12 cellular contexts compared by ENCODE assay signal in genomic region chr13:96141032-96141431, GRCh38. TPM values are rescaled to one million over a fixed set of nuclear protein-coding genes. Genes with fewer than 3 reads are reported as not detected.
A peak's percentile ranks its signal among the peaks of the same experiment; 100 is the strongest.
DNase-seq lines count a peak whose midpoint lies in the region; ATAC-seq lines count a peak whose summit lies in the region.
"Had no signal": no experiment of that assay in that cellular context is flagged by ENCODE, and none has a peak within 500 bp of the region (broad histone marks: within the 10 kb centered on the region; RNA-seq: fewer than 3 reads in every experiment).

No MANE protein-coding gene starts in this region.

- CTCF ChIA-PET in T-cell (lab: Charles Lee), result no interaction called here

- no peaks in the 10 kb centered on the region for H3K36me3 ChIP-seq in NT2/D1 (ENCODE audit: insufficient read depth, insufficient read length, low read length)
- H3K36me3 ChIP-seq: BLaER1 treated with 17β-estradiol and CSF1 and Interleukin-3, amounts not matched to agents 10 nM and 100 nM had no signal

- H3K27me3 Mint-ChIP-seq in T-cell, result no peaks in the 10 kb centered on the region
- H3K27me3 Mint-ChIP-seq: activated CD4-positive, alpha-beta T cell treated with anti-CD3 and anti-CD28 coated beads, Interleukin-2, amount 10 ng/mL, durations not matched to agents 24 days and 14 days had no signal

- no peak overlapping the region for H3K27ac Mint-ChIP-seq in T-cell
- H3K27ac Mint-ChIP-seq: activated CD4-positive, alpha-beta T cell treated with anti-CD3 and anti-CD28 coated beads, Interleukin-2, amount 10 ng/mL, durations not matched to agents 24 days and 14 days had no signal

- DNase-seq in NCI-H82 (lab: John Stamatoyannopoulos, UW), result peak; percentile 44
- no peak for DNase-seq in NCI-H82 treated with DMSO at 0.1 percent for 48 hours (lab: John Stamatoyannopoulos, UW; ENCODE audit: unreplicated experiment)
- peak; percentile 28 for DNase-seq in NT2/D1 (ENCODE audit: low read depth, low spot score)
- peak; percentile 8 for DNase-seq in epithelial cell of prostate (ENCODE audit: low read depth, low spot score)
- peak; percentile 12 for DNase-seq in skeletal muscle cell (ENCODE audit: low read depth)
- DNase-seq in AG20443 (ENCODE audit: low spot score), result no peak
- no peak for DNase-seq in T-cell
- no peak for DNase-seq in T1000 (lab: John Stamatoyannopoulos, UW)
- DNase-seq: activated CD4-positive, alpha-beta T cell treated with anti-CD3 and anti-CD28 coated beads, Interleukin-2, amount 10 ng/mL, durations not matched to agents 24 days and 14 days; NCI-H345; stimulated activated CD4-positive, alpha-beta T cell treated with anti-CD3 and anti-CD28 coated beads, Interleukin-2, amount 100 ng/mL, for 48 hours had no signal

- H3K4me3 Mint-ChIP-seq in T-cell, result no peak overlapping the region
- H3K4me3 Mint-ChIP-seq: activated CD4-positive, alpha-beta T cell treated with anti-CD3 and anti-CD28 coated beads, Interleukin-2, amount 10 ng/mL, durations not matched to agents 24 days and 14 days had no signal

- H3K27ac ChIP-seq in epithelial cell of prostate, result no peak overlapping the region
- H3K27ac ChIP-seq: BLaER1 treated with 17β-estradiol and CSF1 and Interleukin-3, amounts not matched to agents 10 nM and 100 nM had no signal

- POLR2A ChIA-PET in T-cell (lab: Charles Lee), result no interaction called here

- ATAC-seq in T-cell (replicated peaks in 1 of 4), result no peak

- no peak overlapping the region for H3K9ac ChIP-seq in NT2/D1 (ENCODE audit: insufficient read length, low read depth)
- H3K9ac ChIP-seq: BLaER1 treated with 17β-estradiol and CSF1 and Interleukin-3, amounts not matched to agents 10 nM and 100 nM had no signal

- no peaks in the 10 kb centered on the region for H3K4me1 ChIP-seq in NT2/D1 (ENCODE audit: insufficient read depth, insufficient read length)
- H3K4me1 ChIP-seq: BLaER1 treated with 17β-estradiol and CSF1 and Interleukin-3, amounts not matched to agents 10 nM and 100 nM had no signal

- no peaks in the 10 kb centered on the region for H3K4me1 Mint-ChIP-seq in T-cell
- H3K4me1 Mint-ChIP-seq: activated CD4-positive, alpha-beta T cell treated with anti-CD3 and anti-CD28 coated beads, Interleukin-2, amount 10 ng/mL, durations not matched to agents 24 days and 14 days had no signal

- H3K9me3 Mint-ChIP-seq in T-cell, result peaks cover 0 to 8% (median 6%) of the 10 kb centered on the region in 3 donors
- H3K9me3 Mint-ChIP-seq: activated CD4-positive, alpha-beta T cell treated with anti-CD3 and anti-CD28 coated beads, Interleukin-2, amount 10 ng/mL, durations not matched to agents 24 days and 14 days had no signal

- no peaks in the 10 kb centered on the region for H3K9me3 ChIP-seq in NT2/D1 (ENCODE audit: insufficient read depth, low read length)
- H3K9me3 ChIP-seq: BLaER1 treated with 17β-estradiol and CSF1 and Interleukin-3, amounts not matched to agents 10 nM and 100 nM had no signal

- no peaks in the 10 kb centered on the region for H3K27me3 ChIP-seq in NT2/D1 (ENCODE audit: insufficient read depth, insufficient read length)
- H3K27me3 ChIP-seq: BLaER1 treated with 17β-estradiol and CSF1 and Interleukin-3, amounts not matched to agents 10 nM and 100 nM had no signal

- H3K36me3 Mint-ChIP-seq in T-cell, result no peaks in the 10 kb centered on the region

- H3K4me3 ChIP-seq in NT2/D1 (ENCODE audit: insufficient read length, low read depth) (no peak overlapping the region), skeletal muscle cell (ENCODE audit: low read depth, low read length) (no peak overlapping the region)
- H3K4me3 ChIP-seq: BLaER1 treated with 17β-estradiol and CSF1 and Interleukin-3, amounts not matched to agents 10 nM and 100 nM had no signal

RNA-seq across cellular contexts. Expression of gene HS6ST3, which starts 51.1 kb away (rescaled TPM):
- not detected for total RNA-seq in T-cell
- total RNA-seq: activated CD4-positive, alpha-beta T cell treated with anti-CD3 and anti-CD28 coated beads, Interleukin-2, amount 10 ng/mL, durations not matched to agents 24 days and 14 days had no signal

Comparison
In these comparisons a context has a peak if more than half of its experiments do, and no peak if none do; other contexts are left out.
1. DNase-seq: peak in NCI-H82 (single experiment), NT2/D1 (single experiment), epithelial cell of prostate (single experiment) and skeletal muscle cell (single experiment); none in NCI-H82 treated with DMSO at 0.1 percent for 48 hours (single experiment), AG20443 (single experiment), T-cell (0 of 34) and T1000 (single experiment).